Comparison of ENCODE assay signal across 19 cellular contexts in the genomic region with DNA sequence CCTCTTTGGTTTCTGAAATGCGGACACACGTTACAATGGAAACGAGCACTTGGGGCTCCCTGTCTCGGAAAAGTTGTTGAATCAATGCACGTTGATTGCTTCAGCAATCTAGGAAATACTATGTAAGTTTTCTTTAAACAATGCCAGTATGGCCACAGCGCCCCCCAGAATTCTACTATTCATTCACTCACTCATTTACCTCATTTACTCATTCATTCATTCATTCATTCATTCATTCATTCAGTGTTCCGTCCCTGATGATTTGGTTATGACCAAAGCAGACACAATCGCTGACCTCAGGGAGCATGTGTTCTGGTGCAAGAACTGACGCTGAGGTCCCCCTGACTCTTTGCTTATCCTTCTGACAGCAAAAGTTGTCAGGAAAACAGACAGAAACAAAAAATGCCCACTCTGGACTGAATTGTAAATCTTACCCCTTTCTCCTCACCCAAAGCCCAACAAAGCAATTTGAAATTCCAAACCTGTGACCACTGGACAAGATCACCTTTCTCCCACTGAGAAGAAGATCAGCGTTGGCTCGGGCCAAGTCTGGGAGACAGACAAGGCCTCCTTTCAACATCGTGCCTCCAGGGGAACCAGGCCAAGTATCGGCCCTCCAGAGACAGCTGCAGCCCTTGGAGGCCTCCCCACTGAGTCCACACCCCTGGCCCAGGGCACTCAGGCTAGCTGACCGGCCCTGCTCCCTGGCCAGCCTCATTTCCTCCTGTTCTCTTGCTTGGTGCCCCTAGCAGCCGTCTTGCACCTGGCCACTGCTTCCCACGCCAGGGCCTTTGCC.
"Had no signal": no experiment of that assay in that cellular context is flagged by ENCODE, and none has a peak within 500 bp of the region (broad histone marks: within the 10 kb centered on the region; RNA-seq: fewer than 3 reads in every experiment).

No MANE protein-coding gene starts in this region.

- H3K4me1 ChIP-seq: foreskin keratinocyte, left lung, pancreas, sigmoid colon, spleen had no signal

- H3K36me3 ChIP-seq: left lung, neutrophil, pancreas, sigmoid colon, spleen had no signal

- H3K4me1 Mint-ChIP-seq: activated CD4-positive, alpha-beta memory T cell treated with anti-CD3 and anti-CD28 coated beads, Interleukin-2, amount 10 ng/mL, durations not matched to agents 7 days and 5 days; naive thymus-derived CD4-positive, alpha-beta T cell; stimulated activated naive B cell treated with anti-CD40 and anti-IgM and Interleukin-4, amounts not matched to agents 10 μg/mL and 1 μg/mL and 100 μg/mL, for 72 hours had no signal

- H3K27me3 ChIP-seq: left lung, pancreas, sigmoid colon, spleen had no signal

- H3K9me3 ChIP-seq: left lung, neutrophil, pancreas, sigmoid colon, spleen had no signal

- H3K9me3 Mint-ChIP-seq: activated CD4-positive, alpha-beta memory T cell treated with anti-CD3 and anti-CD28 coated beads, Interleukin-2, amount 10 ng/mL, durations not matched to agents 7 days and 5 days; activated T-cell treated with anti-CD3 and anti-CD28 coated beads, Interleukin-2, amount 50 U/mL, for 24 hours; activated T-helper 2 cell treated with anti-CD3 and anti-CD28 coated beads, Interferon-gamma antibody, Interleukin-2, Interleukin-4, amounts not matched to agents 10 μg/mL and 5 μg/mL and 100 μg/mL, durations not matched to agents 14 hours and 24 hours and 36 hours; brain; naive thymus-derived CD4-positive, alpha-beta T cell; stimulated activated naive B cell treated with anti-CD40 and anti-IgM and Interleukin-4, amounts not matched to agents 10 μg/mL and 1 μg/mL and 100 μg/mL, for 72 hours had no signal

- DNase-seq: activated CD4-positive, alpha-beta memory T cell treated with anti-CD3 and anti-CD28 coated beads, Interleukin-2, amount 10 ng/mL, durations not matched to agents 7 days and 5 days; activated CD4-positive, alpha-beta T cell treated with anti-CD3 and anti-CD28 coated beads for 48 hours; activated CD4-positive, CD25-positive, alpha-beta regulatory T cell; activated naive CD4-positive, alpha-beta T cell treated with Interleukin-2 at 50 U/mL for 16 hours; activated T-cell treated with anti-CD3 and anti-CD28 coated beads, Interleukin-2, amount 50 U/mL, for 24 hours; foreskin keratinocyte; left lung; naive thymus-derived CD4-positive, alpha-beta T cell; pancreas; sigmoid colon; spleen; stimulated activated CD4-positive, alpha-beta T cell treated with anti-CD3 and anti-CD28 coated beads, Interleukin-4, amount 100 ng/mL, for 4 hours; stimulated activated naive B cell treated with anti-CD40 and anti-IgM and Interleukin-4, amounts not matched to agents 10 μg/mL and 1 μg/mL and 100 μg/mL, for 72 hours; T1000 had no signal

- H3K27ac ChIP-seq: dorsolateral prefrontal cortex, epithelial cell of prostate, foreskin keratinocyte, left lung, neutrophil, pancreas, sigmoid colon, spleen had no signal

- H3K4me3 ChIP-seq: dorsolateral prefrontal cortex, left lung, pancreas, sigmoid colon, spleen had no signal

- H3K36me3 Mint-ChIP-seq: brain; naive thymus-derived CD4-positive, alpha-beta T cell had no signal

- H3K27ac Mint-ChIP-seq: activated CD4-positive, alpha-beta memory T cell treated with anti-CD3 and anti-CD28 coated beads, Interleukin-2, amount 10 ng/mL, durations not matched to agents 7 days and 5 days; activated T-cell treated with anti-CD3 and anti-CD28 coated beads, Interleukin-2, amount 50 U/mL, for 24 hours; activated T-helper 2 cell treated with anti-CD3 and anti-CD28 coated beads, Interferon-gamma antibody, Interleukin-2, Interleukin-4, amounts not matched to agents 10 μg/mL and 5 μg/mL and 100 μg/mL, durations not matched to agents 14 hours and 24 hours and 36 hours; stimulated activated naive B cell treated with anti-CD40 and anti-IgM and Interleukin-4, amounts not matched to agents 10 μg/mL and 1 μg/mL and 100 μg/mL, for 72 hours had no signal

- H3K4me3 Mint-ChIP-seq: activated CD4-positive, alpha-beta memory T cell treated with anti-CD3 and anti-CD28 coated beads, Interleukin-2, amount 10 ng/mL, durations not matched to agents 7 days and 5 days; activated T-cell treated with anti-CD3 and anti-CD28 coated beads, Interleukin-2, amount 50 U/mL, for 24 hours; brain; naive thymus-derived CD4-positive, alpha-beta T cell; stimulated activated naive B cell treated with anti-CD40 and anti-IgM and Interleukin-4, amounts not matched to agents 10 μg/mL and 1 μg/mL and 100 μg/mL, for 72 hours had no signal

- FAIRE-seq: pancreas had no signal
